Comparison of ENCODE assay signal across 8 cellular contexts in genomic region chr22:43136255-43136654, GRCh38. TPM values are rescaled to one million over a fixed set of nuclear protein-coding genes. Genes with fewer than 3 reads are reported as not detected.
DNase-seq lines count a peak whose midpoint lies in the region; ATAC-seq and TF ChIP-seq lines count a peak whose summit lies in the region.

No MANE protein-coding gene starts in this region.

- H3K36me3 ChIP-seq in hepatocyte (replicated peaks; ENCODE audit: insufficient read depth, low read depth) (peaks cover 2% of the 10 kb centered on the region), uterus (no peaks in the 10 kb centered on the region)

- no peak overlapping the region for H3K4me2 ChIP-seq in hepatocyte

- no peaks in the 10 kb centered on the region for H3K9me2 ChIP-seq in hepatocyte (replicated peaks; ENCODE audit: insufficient read depth)

- no peaks in the 10 kb centered on the region for H3K27me3 Mint-ChIP-seq in activated naive CD8-positive, alpha-beta T cell treated with anti-CD3 and anti-CD28 coated beads, Interleukin-2, amount 10 ng/mL, durations not matched to agents 7 days and 5 days
- H3K27me3 Mint-ChIP-seq in stimulated activated memory B cell treated with anti-CD40 and anti-IgM and Interleukin-4, amounts not matched to agents 10 μg/mL and 1 μg/mL and 100 μg/mL, for 72 hours, result no peaks in the 10 kb centered on the region

- H3K4me3 ChIP-seq in hepatocyte, result no peak overlapping the region
- no peak overlapping the region for H3K4me3 ChIP-seq in uterus

- H3K36me3 Mint-ChIP-seq in activated naive CD8-positive, alpha-beta T cell treated with anti-CD3 and anti-CD28 coated beads, Interleukin-2, amount 10 ng/mL, durations not matched to agents 7 days and 5 days, result peaks cover 12% of the 10 kb centered on the region
- H3K36me3 Mint-ChIP-seq in stimulated activated memory B cell treated with anti-CD40 and anti-IgM and Interleukin-4, amounts not matched to agents 10 μg/mL and 1 μg/mL and 100 μg/mL, for 72 hours, result peaks cover 83% of the 10 kb centered on the region

- no peaks in the 10 kb centered on the region for H4K20me1 ChIP-seq in hepatocyte (ENCODE audit: insufficient read depth, poor library complexity, severe bottlenecking)

- no peak overlapping the region for H2AFZ ChIP-seq in hepatocyte

- no peaks in the 10 kb centered on the region for H3K9me3 Mint-ChIP-seq in activated naive CD8-positive, alpha-beta T cell treated with anti-CD3 and anti-CD28 coated beads, Interleukin-2, amount 10 ng/mL, durations not matched to agents 7 days and 5 days
- H3K9me3 Mint-ChIP-seq in stimulated activated memory B cell treated with anti-CD40 and anti-IgM and Interleukin-4, amounts not matched to agents 10 μg/mL and 1 μg/mL and 100 μg/mL, for 72 hours, result no peaks in the 10 kb centered on the region

- intact Hi-C loops in uterus (cut with DNase I; ENCODE audit: low total_unique reads), result no loop called here

- H3K27me3 ChIP-seq in hepatocyte (no peaks in the 10 kb centered on the region), uterus (no peaks in the 10 kb centered on the region)

- TF ChIP-seq CTCF in hepatocyte (IDR thresholded peaks at IDR 0.05; ENCODE audit: poor library complexity) (peak; percentile 60), uterus (IDR thresholded peaks at IDR 0.05) (peak in 2 of 4 experiments; percentile 23 to 49)

- H3K9me3 ChIP-seq in hepatocyte (ENCODE audit: low read depth) (no peaks in the 10 kb centered on the region), uterus (no peaks in the 10 kb centered on the region)

- H3K4me1 ChIP-seq in hepatocyte (ENCODE audit: insufficient read depth) (no peaks in the 10 kb centered on the region), uterus (no peaks in the 10 kb centered on the region)

- WGBS in hepatocyte (ENCODE audit: low lambda C conversion rate, missing lambda C conversion rate), result 50% methylated on average over 9 of the region's 9 CpGs

- H3K27ac ChIP-seq in hepatocyte (no peak overlapping the region), uterus (peak overlapping the region in 1 of 2 donors; percentile 5)

- DNase-seq in GM03348 (ENCODE audit: low spot score) (peak; percentile 70), NCI-H1694 (lab: John Stamatoyannopoulos, UW) (peak; percentile 27), hepatocyte (ENCODE audit: low spot score) (peak; percentile 60), uterus (no peak), foreskin melanocyte (no peak), NCI-H187 (lab: John Stamatoyannopoulos, UW) (no peak)
- DNase-seq in activated naive CD8-positive, alpha-beta T cell treated with anti-CD3 and anti-CD28 coated beads, Interleukin-2, amount 10 ng/mL, durations not matched to agents 7 days and 5 days, result peak; percentile 59

- H3K79me2 ChIP-seq in hepatocyte, result peaks cover 5% of the 10 kb centered on the region

- H3K4me1 Mint-ChIP-seq in activated naive CD8-positive, alpha-beta T cell treated with anti-CD3 and anti-CD28 coated beads, Interleukin-2, amount 10 ng/mL, durations not matched to agents 7 days and 5 days, result peaks cover 2% of the 10 kb centered on the region
- peaks cover 7% of the 10 kb centered on the region for H3K4me1 Mint-ChIP-seq in stimulated activated memory B cell treated with anti-CD40 and anti-IgM and Interleukin-4, amounts not matched to agents 10 μg/mL and 1 μg/mL and 100 μg/mL, for 72 hours

- H3K4me3 Mint-ChIP-seq in activated naive CD8-positive, alpha-beta T cell treated with anti-CD3 and anti-CD28 coated beads, Interleukin-2, amount 10 ng/mL, durations not matched to agents 7 days and 5 days, result no peak overlapping the region
- H3K4me3 Mint-ChIP-seq in stimulated activated memory B cell treated with anti-CD40 and anti-IgM and Interleukin-4, amounts not matched to agents 10 μg/mL and 1 μg/mL and 100 μg/mL, for 72 hours, result no peak overlapping the region

- no peak for TF ChIP-seq POLR2A in uterus (IDR thresholded peaks at IDR 0.05)

- POLR2A ChIA-PET in activated naive CD8-positive, alpha-beta T cell treated with anti-CD3 and anti-CD28 coated beads, Interleukin-2, amount 10 ng/mL, durations not matched to agents 7 days and 5 days (lab: Charles Lee), result no interaction called here

- ATAC-seq in activated naive CD8-positive, alpha-beta T cell treated with anti-CD3 and anti-CD28 coated beads, Interleukin-2, amount 10 ng/mL, durations not matched to agents 7 days and 5 days (ENCODE audit: low read depth), result peak; percentile 84
- peak; percentile 75 for ATAC-seq in stimulated activated memory B cell treated with anti-CD40 and anti-IgM and Interleukin-4, amounts not matched to agents 10 μg/mL and 1 μg/mL and 100 μg/mL, for 72 hours

- no peak overlapping the region for H3K27ac Mint-ChIP-seq in activated naive CD8-positive, alpha-beta T cell treated with anti-CD3 and anti-CD28 coated beads, Interleukin-2, amount 10 ng/mL, durations not matched to agents 7 days and 5 days
- peak overlapping the region; percentile 2 for H3K27ac Mint-ChIP-seq in stimulated activated memory B cell treated with anti-CD40 and anti-IgM and Interleukin-4, amounts not matched to agents 10 μg/mL and 1 μg/mL and 100 μg/mL, for 72 hours

RNA-seq across cellular contexts. Expression of gene MCAT, which starts 6.9 kb away (rescaled TPM):
- total RNA-seq in activated naive CD8-positive, alpha-beta T cell treated with anti-CD3 and anti-CD28 coated beads, Interleukin-2, amount 10 ng/mL, durations not matched to agents 7 days and 5 days, result 1 to 10 TPM; 8.1 to 9.5 TPM
- total RNA-seq in hepatocyte (14.6 and 16.9 TPM in 2 replicates), uterus (100 to 1,000 TPM in 1 of 4 donors, 10 to 100 TPM in 2, 1 to 10 TPM in 1; 7.6 to 102 (median 17.6) TPM)
- polyA plus RNA-seq in hepatocyte, result 18.3 and 24.9 TPM in 2 replicates

RNA-seq across cellular contexts. Expression of gene TSPO, which starts 15.1 kb away (rescaled TPM):
- total RNA-seq in activated naive CD8-positive, alpha-beta T cell treated with anti-CD3 and anti-CD28 coated beads, Interleukin-2, amount 10 ng/mL, durations not matched to agents 7 days and 5 days, result 100 to 1,000 TPM; 107 to 116 TPM
- 61.8 and 65.3 TPM in 2 replicates for total RNA-seq in hepatocyte
- polyA plus RNA-seq in hepatocyte, result 131 and 138 TPM in 2 replicates
- 100 to 1,000 TPM in 2 of 4 donors, 10 to 100 TPM in 2; 73.7 to 267 (median 148) TPM for total RNA-seq in uterus

RNA-seq across cellular contexts. Expression of gene BIK, which starts 25.7 kb away (rescaled TPM):
- 1 to 10 TPM in 1 of 2 experiments, under 1 TPM in 1; 0.64 to 1.8 TPM for total RNA-seq in activated naive CD8-positive, alpha-beta T cell treated with anti-CD3 and anti-CD28 coated beads, Interleukin-2, amount 10 ng/mL, durations not matched to agents 7 days and 5 days
- total RNA-seq in hepatocyte (2.0 and 10.6 TPM in 2 replicates), uterus (under 1 TPM in 3 of 4 donors, not detected in 1; 0.49 to 0.77 (median 0.76) TPM)
- 15.5 and 17.7 TPM in 2 replicates for polyA plus RNA-seq in hepatocyte

RNA-seq across cellular contexts. Expression of gene TTLL1, which starts 47.1 kb away (rescaled TPM):
- 10 to 100 TPM in 1 of 2 experiments, 1 to 10 TPM in 1; 9.1 to 10.7 TPM for total RNA-seq in activated naive CD8-positive, alpha-beta T cell treated with anti-CD3 and anti-CD28 coated beads, Interleukin-2, amount 10 ng/mL, durations not matched to agents 7 days and 5 days
- total RNA-seq in hepatocyte (4.9 and 6.4 TPM in 2 replicates), uterus (10 to 100 TPM in 1 of 4 donors, 1 to 10 TPM in 3; 3.6 to 12.5 (median 5.3) TPM)
- polyA plus RNA-seq in hepatocyte, result 8.7 and 9.5 TPM in 2 replicates

RNA-seq across cellular contexts. Expression of gene TTLL12, which starts 50.7 kb away (rescaled TPM):
- 10 to 100 TPM; 30.4 to 30.6 TPM for total RNA-seq in activated naive CD8-positive, alpha-beta T cell treated with anti-CD3 and anti-CD28 coated beads, Interleukin-2, amount 10 ng/mL, durations not matched to agents 7 days and 5 days
- 39.6 and 40.9 TPM in 2 replicates for total RNA-seq in hepatocyte
- polyA plus RNA-seq in hepatocyte, result 41.9 and 50.3 TPM in 2 replicates
- total RNA-seq in uterus, result 10 to 100 TPM in 2 of 4 donors, 1 to 10 TPM in 2; 6.7 to 29.7 (median 17.3) TPM

Comparison
In these comparisons a context has a peak if more than half of its experiments do, and no peak if none do; other contexts are left out.
1. DNase-seq: peak in GM03348 (single experiment), NCI-H1694 (single experiment), activated naive CD8-positive, alpha-beta T cell treated with anti-CD3 and anti-CD28 coated beads, Interleukin-2, amount 10 ng/mL, durations not matched to agents 7 days and 5 days (single experiment) and hepatocyte (single experiment); none in uterus (0 of 2), foreskin melanocyte (single experiment) and NCI-H187 (0 of 2).